10 cellular contexts compared by ENCODE assay signal in genomic region chr3:122014741-122015140, GRCh38. TPM values are rescaled to one million over a fixed set of nuclear protein-coding genes. Genes with fewer than 3 reads are reported as not detected.
DNase-seq lines count a peak whose midpoint lies in the region; ATAC-seq and TF ChIP-seq lines count a peak whose summit lies in the region.
"Had no signal": no experiment of that assay in that cellular context is flagged by ENCODE, and none has a peak within 500 bp of the region (broad histone marks: within the 10 kb centered on the region; RNA-seq: fewer than 3 reads in every experiment).

No MANE protein-coding gene starts in this region.

- TF ChIP-seq CTCF in DOHH2 (IDR thresholded peaks at IDR 0.05; ENCODE audit: low read depth, low read length, poor library complexity, severe bottlenecking) (no peak), Peyer's patch (IDR thresholded peaks at IDR 0.05) (no peak)

- no peak overlapping the region for H3K27ac ChIP-seq in DOHH2 (ENCODE audit: low read depth, low read length)
- no peak overlapping the region for H3K27ac ChIP-seq in Peyer's patch
- H3K27ac ChIP-seq: BLaER1 treated with 17β-estradiol and CSF1 and Interleukin-3, amounts not matched to agents 10 nM and 100 nM had no signal

- peak; percentile 82 for ATAC-seq in GM18868 (IDR thresholded peaks at IDR 0.05; ENCODE audit: unreplicated experiment)
- peak; percentile 71 for ATAC-seq in HG02571 (IDR thresholded peaks at IDR 0.05; ENCODE audit: unreplicated experiment)
- peak; percentile 81 for ATAC-seq in HG03460 (IDR thresholded peaks at IDR 0.05; ENCODE audit: unreplicated experiment)

- no peaks in the 10 kb centered on the region for H3K27me3 ChIP-seq in DOHH2 (ENCODE audit: control insufficient read depth, low read length)
- no peaks in the 10 kb centered on the region for H3K27me3 ChIP-seq in Peyer's patch
- H3K27me3 ChIP-seq: BLaER1 treated with 17β-estradiol and CSF1 and Interleukin-3, amounts not matched to agents 10 nM and 100 nM had no signal

- H3F3A ChIP-seq in DOHH2 (ENCODE audit: control insufficient read depth, insufficient read depth): 0 out of 2 replicates have a peak, but pooled peaks cover 3% of the 10 kb centered on the region

- no peak for TF ChIP-seq POLR2A in Peyer's patch (IDR thresholded peaks at IDR 0.05)

- no peaks in the 10 kb centered on the region for H3K79me2 ChIP-seq in DOHH2 (ENCODE audit: control insufficient read depth, low read length)

- no peak for DNase-seq in DMS79 treated with DMSO at 0.1 percent for 48 hours (lab: John Stamatoyannopoulos, UW)
- no peak for DNase-seq in SHP77 treated with DMSO at 0.1 percent for 48 hours (lab: John Stamatoyannopoulos, UW)
- DNase-seq in Peyer's patch: no peak
- DNase-seq in mucosa of gallbladder (ENCODE audit: low spot score): no peak
- DNase-seq: MM.1S had no signal

- no peaks in the 10 kb centered on the region for H4K20me1 ChIP-seq in DOHH2 (ENCODE audit: control insufficient read depth, insufficient read depth, low read depth, low read length)
- H4K20me1 ChIP-seq: BLaER1 treated with 17β-estradiol and CSF1 and Interleukin-3, amounts not matched to agents 10 nM and 100 nM had no signal

- peak overlapping the region; percentile 24 for H3K4me2 ChIP-seq in DOHH2 (ENCODE audit: low read length)
- H3K4me2 ChIP-seq: BLaER1 treated with 17β-estradiol and CSF1 and Interleukin-3, amounts not matched to agents 10 nM and 100 nM had no signal

- H3K9me3 ChIP-seq in DOHH2 (ENCODE audit: control insufficient read depth, insufficient read depth, low read length) (peaks cover 6% of the 10 kb centered on the region; the same call in 1 of the 2 replicates), Peyer's patch (no peaks in the 10 kb centered on the region)

- H3K4me1 ChIP-seq in DOHH2 (ENCODE audit: control insufficient read depth, low read length): peaks cover 74% of the 10 kb centered on the region
- no peaks in the 10 kb centered on the region for H3K4me1 ChIP-seq in Peyer's patch

- no peaks in the 10 kb centered on the region for H3K9me2 ChIP-seq in DOHH2 (replicated peaks; ENCODE audit: control insufficient read depth, low read length)

- H3K36me3 ChIP-seq in DOHH2 (ENCODE audit: control insufficient read depth, low read length): no peaks in the 10 kb centered on the region
- H3K36me3 ChIP-seq in Peyer's patch: no peaks in the 10 kb centered on the region
- H3K36me3 ChIP-seq: BLaER1 treated with 17β-estradiol and CSF1 and Interleukin-3, amounts not matched to agents 10 nM and 100 nM had no signal

- H3K4me3 ChIP-seq in DOHH2 (ENCODE audit: low read length) (peak overlapping the region; percentile 4; the same call in 1 of the 2 replicates), Peyer's patch (no peak overlapping the region)
- H3K4me3 ChIP-seq: BLaER1 treated with 17β-estradiol and CSF1 and Interleukin-3, amounts not matched to agents 10 nM and 100 nM had no signal

RNA-seq across cellular contexts. Expression of gene ILDR1, which starts 7.3 kb away (rescaled TPM):
- total RNA-seq in Peyer's patch (1 to 10 TPM; 3.7 to 5.8 (median 4.5) TPM), mucosa of gallbladder (19.9 TPM)

RNA-seq across cellular contexts. Expression of gene CD86, which starts 40.4 kb away (rescaled TPM):
- 10 to 100 TPM in 1 of 4 donors, 1 to 10 TPM in 1, not detected in 2; 1.7 to 10.7 TPM for total RNA-seq in Peyer's patch
- total RNA-seq in mucosa of gallbladder: 10.5 TPM
